ENCODE assay signal across 16 cellular contexts in the genomic region with DNA sequence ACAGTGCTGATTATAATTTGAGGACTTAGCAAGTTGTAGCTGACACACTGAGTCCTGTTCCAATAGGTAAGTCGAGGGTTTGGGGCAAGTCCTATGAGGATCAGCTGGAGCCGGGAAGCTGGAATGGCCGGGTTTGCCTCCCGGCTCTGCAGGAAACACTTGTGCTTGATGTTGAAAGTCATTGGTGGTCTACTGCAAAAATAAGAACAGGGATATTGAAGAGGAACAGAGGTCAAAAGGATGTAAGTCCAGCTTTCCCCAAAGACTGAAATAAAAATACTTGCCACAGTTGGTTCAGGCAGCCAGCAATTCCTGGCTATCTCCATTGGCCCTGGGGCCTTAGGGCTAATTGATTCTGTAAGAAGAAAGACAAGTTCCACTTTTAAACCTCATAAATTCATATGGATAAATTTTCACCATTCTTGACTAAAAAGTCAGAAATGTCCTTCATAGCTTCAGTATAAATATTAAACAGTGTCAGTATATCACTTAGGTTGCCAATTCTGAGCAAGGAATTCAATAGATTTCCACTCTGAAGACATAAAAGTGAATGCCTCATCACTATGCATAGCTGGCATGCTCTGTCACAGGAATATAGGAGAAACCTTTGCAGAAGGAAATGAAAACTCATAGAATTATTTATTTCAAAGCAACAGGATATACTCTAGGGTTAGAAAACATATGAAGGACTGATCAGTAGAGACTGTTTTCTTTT.
DNase-seq lines count a peak whose midpoint lies in the region; ATAC-seq and TF ChIP-seq lines count a peak whose summit lies in the region.
"Had no signal": no experiment of that assay in that cellular context is flagged by ENCODE, and none has a peak within 500 bp of the region (broad histone marks: within the 10 kb centered on the region; RNA-seq: fewer than 3 reads in every experiment).

No MANE protein-coding gene starts in this region.

- H2BK20ac ChIP-seq in IMR-90 (ENCODE audit: low read depth, low read length) = peak overlapping the region; percentile 75; the same call in 1 of the 2 replicates

- in situ Hi-C loops in IMR-90 (cut with MboI; ENCODE audit: low sequenced_read_pairs) = no loop called here

- no peak overlapping the region for H2AK9ac ChIP-seq in IMR-90 (replicated peaks; ENCODE audit: low read depth, low read length, poor library complexity)

- H2BK15ac ChIP-seq in IMR-90 (ENCODE audit: low read depth, low read length) = no peak overlapping the region

- ATAC-seq in IMR-90 (ENCODE audit: low read depth) (peak; percentile 86), HG02885 (IDR thresholded peaks at IDR 0.05; ENCODE audit: poor library complexity, unreplicated experiment) (no peak)

- H3K9me3 ChIP-seq in IMR-90 (ENCODE audit: control insufficient read depth, insufficient read depth, low read length) (no peaks in the 10 kb centered on the region), neural cell (ENCODE audit: low read length) (no peaks in the 10 kb centered on the region)
- H3K9me3 ChIP-seq: SJSA1 had no signal

- H3K4me3 ChIP-seq in IMR-90 (ENCODE audit: insufficient read depth, low read depth, low read length) = no peak overlapping the region
- no peak overlapping the region for H3K4me3 ChIP-seq in neural cell (ENCODE audit: low read length)
- H3K4me3 ChIP-seq: BLaER1 treated with 17β-estradiol and CSF1 and Interleukin-3, amounts not matched to agents 10 nM and 100 nM; SJSA1 had no signal

- H3K4me2 ChIP-seq in IMR-90 (ENCODE audit: low read depth, low read length) = no peak overlapping the region
- no peak overlapping the region for H3K4me2 ChIP-seq in neural cell (ENCODE audit: low read length)
- H3K4me2 ChIP-seq: BLaER1 treated with 17β-estradiol and CSF1 and Interleukin-3, amounts not matched to agents 10 nM and 100 nM had no signal

- H2AFZ ChIP-seq in IMR-90 (replicated peaks; ENCODE audit: low read length, poor library complexity) (no peak overlapping the region), neural cell (ENCODE audit: low read depth, low read length) (no peak overlapping the region)

- no peaks in the 10 kb centered on the region for H3K79me2 ChIP-seq in neural cell (replicated peaks; ENCODE audit: insufficient read depth, low read length)

- TF ChIP-seq CTCF in IMR-90 (conservative IDR thresholded peaks at IDR 0.05; ENCODE audit: low read depth, low read length) (no peak), neural cell (IDR thresholded peaks at IDR 0.05; ENCODE audit: poor library complexity, severe bottlenecking) (no peak)

- H4K20me1 ChIP-seq in IMR-90 (ENCODE audit: insufficient read depth, low read length) = no peaks in the 10 kb centered on the region
- no peaks in the 10 kb centered on the region for H4K20me1 ChIP-seq in neural cell (ENCODE audit: insufficient read depth)
- H4K20me1 ChIP-seq: BLaER1 treated with 17β-estradiol and CSF1 and Interleukin-3, amounts not matched to agents 10 nM and 100 nM had no signal

- H3K27ac ChIP-seq in IMR-90 (ENCODE audit: insufficient read depth, low read length) = peak overlapping the region; percentile 3; the same call in 1 of the 2 replicates
- no peak overlapping the region for H3K27ac ChIP-seq in neural cell (ENCODE audit: low read length)
- H3K27ac ChIP-seq: BLaER1 treated with 17β-estradiol and CSF1 and Interleukin-3, amounts not matched to agents 10 nM and 100 nM; SJSA1 had no signal

- peaks cover 1% of the 10 kb centered on the region; the same call in 1 of the 2 replicates for H3K36me3 ChIP-seq in IMR-90 (ENCODE audit: control insufficient read depth, insufficient read depth, low read length)
- H3K36me3 ChIP-seq in neural cell (ENCODE audit: insufficient read depth, low read length) = no peaks in the 10 kb centered on the region
- H3K36me3 ChIP-seq: BLaER1 treated with 17β-estradiol and CSF1 and Interleukin-3, amounts not matched to agents 10 nM and 100 nM; SJSA1 had no signal

- CTCF ChIA-PET in IMR-90 (lab: Yijun Ruan, JAX) = interaction anchor here (1.3 kb wide), 1 partner anchor 285 kb away, joined by 3 read pairs; no protein-coding TSS in a partner anchor

- H4K5ac ChIP-seq in IMR-90 (ENCODE audit: low read depth, low read length) = no peak overlapping the region

- no peak for TF ChIP-seq RAD21 in IMR-90 (IDR thresholded peaks at IDR 0.05; ENCODE audit: low read length)
- TF ChIP-seq RAD21 in neural cell (conservative IDR thresholded peaks at IDR 0.05) = no peak

- peaks cover 0 to 20% of the 10 kb centered on the region in 2 experiments; a peak in 3 of 4 replicates for H3K79me1 ChIP-seq in IMR-90 (ENCODE audit: low read depth in 1 of 2, low read length in 2 of 2)

- no peak overlapping the region for H3K18ac ChIP-seq in IMR-90 (ENCODE audit: low read depth, low read length)

- H2BK120ac ChIP-seq in IMR-90 (ENCODE audit: low read depth, low read length) = peak overlapping the region; percentile 18; the same call in 1 of the 2 replicates

- no peaks in the 10 kb centered on the region for H3F3A ChIP-seq in neural cell (ENCODE audit: insufficient read depth, low read length, poor library complexity, severe bottlenecking)

- TF ChIP-seq EP300 in neural cell (conservative IDR thresholded peaks at IDR 0.05; ENCODE audit: poor library complexity, severe bottlenecking) = peak; percentile 66

- peak overlapping the region; percentile 65; the same call in 1 of the 2 replicates for H3K14ac ChIP-seq in IMR-90 (replicated peaks; ENCODE audit: low read depth, low read length)

- H2BK5ac ChIP-seq in IMR-90 (ENCODE audit: low read depth, low read length, poor library complexity, severe bottlenecking) = peak overlapping the region; percentile 73

- no peak overlapping the region for H3K9ac ChIP-seq in IMR-90 (ENCODE audit: low read depth, low read length)
- H3K9ac ChIP-seq in neural cell (ENCODE audit: low read length) = no peak overlapping the region
- H3K9ac ChIP-seq: BLaER1 treated with 17β-estradiol and CSF1 and Interleukin-3, amounts not matched to agents 10 nM and 100 nM had no signal

- H4K91ac ChIP-seq in IMR-90 (ENCODE audit: insufficient read depth, low read depth, low read length) = peak overlapping the region; percentile 9; the same call in 1 of the 2 replicates

- H3K4ac ChIP-seq in IMR-90 (ENCODE audit: low read depth, low read length) = peak overlapping the region; percentile 60; the same call in 1 of the 2 replicates

- H3K4me1 ChIP-seq in IMR-90 (ENCODE audit: control insufficient read depth, insufficient read depth, low read length) = peaks cover 8% of the 10 kb centered on the region
- H3K4me1 ChIP-seq: BLaER1 treated with 17β-estradiol and CSF1 and Interleukin-3, amounts not matched to agents 10 nM and 100 nM had no signal

- peak overlapping the region in 1 of 2 experiments; percentile 17; a peak in 2 of 4 replicates for H4K8ac ChIP-seq in IMR-90 (ENCODE audit: low read depth in 2 of 2, low read length in 2 of 2)

- no peak for TF ChIP-seq POLR2A in IMR-90 (IDR thresholded peaks at IDR 0.05; ENCODE audit: low read depth, low read length)

- H3K9me2 ChIP-seq in neural cell (ENCODE audit: insufficient read depth, low read length) = no peaks in the 10 kb centered on the region

- H3K56ac ChIP-seq in IMR-90 (ENCODE audit: extremely low read depth, insufficient read depth, low read length) = no peak overlapping the region

- H3K23ac ChIP-seq in IMR-90 (ENCODE audit: low read depth, low read length) = peak overlapping the region; percentile 17; the same call in 1 of the 2 replicates

- intact Hi-C loops in IMR-90 (cut with micrococcal nuclease) = no loop called here

- POLR2A ChIA-PET in IMR-90 (lab: Charles Lee; ENCODE audit: unreplicated experiment) = no interaction called here

- peak; percentile 60 for DNase-seq in EH (ENCODE audit: low read depth)
- DNase-seq in IMR-90 = peak; percentile 48
- DNase-seq in dermis blood vessel endothelial cell = peak; percentile 30
- no peak for DNase-seq in kidney glomerular epithelial cell (lab: John Stamatoyannopoulos, UW)
- no peak for DNase-seq in activated effector memory CD4-positive, alpha-beta T cell treated with anti-CD3 and anti-CD28 coated beads, Interleukin-2, amount 50 U/mL, for 16 hours
- DNase-seq: DMS 273 treated with DMSO at 0.1 percent for 48 hours; H7; KBM-7; NCI-H2081 treated with DMSO at 0.1 percent for 48 hours; NCI-H524 treated with DMSO at 0.1 percent for 48 hours; NK-92 treated with Interleukin-12 subunit alpha and Interleukin-12 subunit beta, amount 100 ng/mL, for 24 hours; OCI-M1 had no signal

- H2AK5ac ChIP-seq in IMR-90 (ENCODE audit: low read depth, low read length) = no peak overlapping the region

- dilution Hi-C loops in IMR-90 (cut with HindIII; ENCODE audit: low sequenced_read_pairs, unreplicated experiment) = no loop called here

- BruUV-seq in IMR-90 (replicated peaks; lab: Mats Ljungman, UMichigan) = no TSS peak

- peaks cover 11% of the 10 kb centered on the region; the same call in 1 of the 2 replicates for H3K9me1 ChIP-seq in IMR-90 (ENCODE audit: insufficient read depth, low read length)

- 90% methylated on average over 4 of the region's 4 CpGs; no CpG with 5 or more reads in 1 of the 2 experiments for WGBS in IMR-90 (ENCODE audit: extremely low coverage in 2 of 2, insufficient read length in 1 of 2), 2 experiments

- H3K27me3 ChIP-seq in IMR-90 (ENCODE audit: control insufficient read depth, insufficient read depth, low read length) (no peaks in the 10 kb centered on the region), neural cell (ENCODE audit: insufficient read depth, low read depth, low read length) (no peaks in the 10 kb centered on the region)
- H3K27me3 ChIP-seq: BLaER1 treated with 17β-estradiol and CSF1 and Interleukin-3, amounts not matched to agents 10 nM and 100 nM; SJSA1 had no signal

TF ChIP-seq in IMR-90, 13 proteins besides CTCF, POLR2A, EP300 and RAD21 (continues in another document):
- TF ChIP-seq, protein P1, sequence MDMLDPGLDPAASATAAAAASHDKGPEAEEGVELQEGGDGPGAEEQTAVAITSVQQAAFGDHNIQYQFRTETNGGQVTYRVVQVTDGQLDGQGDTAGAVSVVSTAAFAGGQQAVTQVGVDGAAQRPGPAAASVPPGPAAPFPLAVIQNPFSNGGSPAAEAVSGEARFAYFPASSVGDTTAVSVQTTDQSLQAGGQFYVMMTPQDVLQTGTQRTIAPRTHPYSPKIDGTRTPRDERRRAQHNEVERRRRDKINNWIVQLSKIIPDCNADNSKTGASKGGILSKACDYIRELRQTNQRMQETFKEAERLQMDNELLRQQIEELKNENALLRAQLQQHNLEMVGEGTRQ (IDR thresholded peaks at IDR 0.05; ENCODE audit: low read depth, low read length) = no peak
- no peak for TF ChIP-seq BHLHE40 (IDR thresholded peaks at IDR 0.05; ENCODE audit: low read depth, low read length)

TF ChIP-seq in neural cell, 6 proteins besides CTCF, POLR2A, EP300 and RAD21 (continues in another document):
- TF ChIP-seq SMC3 (conservative IDR thresholded peaks at IDR 0.05; ENCODE audit: poor library complexity) = no peak

Comparison
In these comparisons a context has a peak if more than half of its experiments do, and no peak if none do; other contexts are left out.
1. DNase-seq: peak in EH (single experiment), IMR-90 (single experiment) and dermis blood vessel endothelial cell (single experiment); none in kidney glomerular epithelial cell (single experiment) and activated effector memory CD4-positive, alpha-beta T cell treated with anti-CD3 and anti-CD28 coated beads, Interleukin-2, amount 50 U/mL, for 16 hours (single experiment).